ENCODE assay signal across 24 cellular contexts in genomic region chr3:121786485-121786884, GRCh38. TPM values are rescaled to one million over a fixed set of nuclear protein-coding genes. Genes with fewer than 3 reads are reported as not detected.
A peak's percentile ranks its signal among the peaks of the same experiment; 100 is the strongest.
DNase-seq lines count a peak whose midpoint lies in the region; ATAC-seq and TF ChIP-seq lines count a peak whose summit lies in the region.
"Had no signal": no experiment of that assay in that cellular context is flagged by ENCODE, and none has a peak within 500 bp of the region (broad histone marks: within the 10 kb centered on the region; RNA-seq: fewer than 3 reads in every experiment).

No MANE protein-coding gene starts in this region.

- no peak overlapping the region for H3K4me3 ChIP-seq in breast epithelium
- H3K4me3 ChIP-seq in fibroblast of villous mesenchyme (ENCODE audit: low read depth, low read length): no peak overlapping the region
- H3K4me3 ChIP-seq in H7 (ENCODE audit: insufficient read depth, low read depth, low read length): no peak overlapping the region
- H3K4me3 ChIP-seq: BLaER1 treated with 17β-estradiol and CSF1 and Interleukin-3, amounts not matched to agents 10 nM and 100 nM; spleen had no signal

- no peak for TF ChIP-seq CTCF in MCF 10A (IDR thresholded peaks at IDR 0.05; ENCODE audit: unreplicated experiment)
- no peak for TF ChIP-seq CTCF in breast epithelium (IDR thresholded peaks at IDR 0.05)
- no peak for TF ChIP-seq CTCF in fibroblast of villous mesenchyme (IDR thresholded peaks at IDR 0.05; ENCODE audit: insufficient read depth, low read depth, low read length)

- no peak overlapping the region for H3K4me3 Mint-ChIP-seq in MCF 10A (ENCODE audit: unreplicated experiment)
- H3K4me3 Mint-ChIP-seq in stimulated activated naive B cell treated with anti-CD40 and anti-IgM and Interleukin-4, amounts not matched to agents 10 μg/mL and 1 μg/mL and 100 μg/mL, for 72 hours: no peak overlapping the region
- no peak overlapping the region for H3K4me3 Mint-ChIP-seq in effector memory CD8-positive, alpha-beta T cell
- H3K4me3 Mint-ChIP-seq: dendritic cell treated with granulocyte-macrophage colony-stimulating factor and Interleukin-4, amounts not matched to agents 40 ng/mL and 50 ng/mL, for 4 days; T-helper 2 cell treated with Interferon-gamma antibody and Interleukin-4, amounts not matched to agents 5 μg/mL and 100 μg/mL, for 36 hours; type B pancreatic cell had no signal

- TF ChIP-seq POLR2A in breast epithelium (IDR thresholded peaks at IDR 0.05): no peak

- CTCF ChIA-PET in MCF 10A (lab: Yijun Ruan, JAX): no interaction called here

- no peaks in the 10 kb centered on the region for H3K27me3 ChIP-seq in breast epithelium
- no peaks in the 10 kb centered on the region for H3K27me3 ChIP-seq in H7 (ENCODE audit: control insufficient read depth, insufficient read depth, low read length)
- H3K27me3 ChIP-seq: BLaER1 treated with 17β-estradiol and CSF1 and Interleukin-3, amounts not matched to agents 10 nM and 100 nM; spleen had no signal

- intact Hi-C loops in MCF 10A (cut with micrococcal nuclease): no loop called here
- intact Hi-C loops in breast epithelium (cut with DNase I; ENCODE audit: low total_unique reads): no loop called here

- DNase-seq in MCF 10A (ENCODE audit: unreplicated experiment): peak; percentile 4
- no peak for DNase-seq in breast epithelium (ENCODE audit: low spot score in 2 of 2)
- DNase-seq in amniotic epithelial cell (ENCODE audit: low read depth): peak; percentile 27
- DNase-seq in fibroblast of villous mesenchyme (ENCODE audit: low read depth): peak; percentile 17
- DNase-seq in stimulated activated naive B cell treated with anti-CD40 and anti-IgM and Interleukin-4, amounts not matched to agents 10 μg/mL and 1 μg/mL and 100 μg/mL, for 72 hours: no peak
- no peak for DNase-seq in effector memory CD8-positive, alpha-beta T cell
- DNase-seq in H7: no peak
- DNase-seq: activated CD4-positive, alpha-beta T cell treated with anti-CD3 and anti-CD28 coated beads, Interleukin-2, amount 50 U/mL, for 1 hour; activated CD8-positive, alpha-beta memory T cell treated with anti-CD3 and anti-CD28 coated beads, Interleukin-2, amount 50 U/mL, for 4 hours; activated effector memory CD4-positive, alpha-beta T cell treated with Interleukin-2 at 50 U/mL for 16 hours; mammary epithelial cell; NCI-H1105; NCI-H2081 treated with DMSO at 0.1 percent for 48 hours; NCI-H510A; RPMI8226; spleen; WERI-Rb-1 had no signal

- no peak overlapping the region for H3K27ac ChIP-seq in breast epithelium
- H3K27ac ChIP-seq: BLaER1 treated with 17β-estradiol and CSF1 and Interleukin-3, amounts not matched to agents 10 nM and 100 nM; spleen; WERI-Rb-1 had no signal

- H3K27me3 Mint-ChIP-seq in MCF 10A (ENCODE audit: insufficient read depth, unreplicated experiment): no peaks in the 10 kb centered on the region
- H3K27me3 Mint-ChIP-seq in stimulated activated naive B cell treated with anti-CD40 and anti-IgM and Interleukin-4, amounts not matched to agents 10 μg/mL and 1 μg/mL and 100 μg/mL, for 72 hours: no peaks in the 10 kb centered on the region
- H3K27me3 Mint-ChIP-seq in effector memory CD8-positive, alpha-beta T cell: no peaks in the 10 kb centered on the region
- H3K27me3 Mint-ChIP-seq: dendritic cell treated with granulocyte-macrophage colony-stimulating factor and Interleukin-4, amounts not matched to agents 40 ng/mL and 50 ng/mL, for 4 days; type B pancreatic cell had no signal

- H3K27ac Mint-ChIP-seq in MCF 10A (ENCODE audit: low read depth, unreplicated experiment): no peak overlapping the region
- peak overlapping the region; percentile 38 for H3K27ac Mint-ChIP-seq in stimulated activated naive B cell treated with anti-CD40 and anti-IgM and Interleukin-4, amounts not matched to agents 10 μg/mL and 1 μg/mL and 100 μg/mL, for 72 hours
- H3K27ac Mint-ChIP-seq in effector memory CD8-positive, alpha-beta T cell: peak overlapping the region in 1 of 2 donors; percentile 70
- H3K27ac Mint-ChIP-seq: dendritic cell treated with granulocyte-macrophage colony-stimulating factor and Interleukin-4, amounts not matched to agents 40 ng/mL and 50 ng/mL, for 4 days; T-helper 2 cell treated with Interferon-gamma antibody and Interleukin-4, amounts not matched to agents 5 μg/mL and 100 μg/mL, for 36 hours; type B pancreatic cell had no signal

- no peaks in the 10 kb centered on the region for H3K9me3 Mint-ChIP-seq in MCF 10A (ENCODE audit: unreplicated experiment)
- no peaks in the 10 kb centered on the region for H3K9me3 Mint-ChIP-seq in stimulated activated naive B cell treated with anti-CD40 and anti-IgM and Interleukin-4, amounts not matched to agents 10 μg/mL and 1 μg/mL and 100 μg/mL, for 72 hours
- no peaks in the 10 kb centered on the region for H3K9me3 Mint-ChIP-seq in effector memory CD8-positive, alpha-beta T cell
- H3K9me3 Mint-ChIP-seq: dendritic cell treated with granulocyte-macrophage colony-stimulating factor and Interleukin-4, amounts not matched to agents 40 ng/mL and 50 ng/mL, for 4 days; T-helper 2 cell treated with Interferon-gamma antibody and Interleukin-4, amounts not matched to agents 5 μg/mL and 100 μg/mL, for 36 hours; type B pancreatic cell had no signal

- POLR2A ChIA-PET in MCF 10A (lab: Yijun Ruan, JAX): interaction anchor here (0.6 kb wide), 2 partner anchors 32 to 527 kb away, joined by 3 read pairs; no protein-coding TSS in a partner anchor

- ATAC-seq in stimulated activated naive B cell treated with anti-CD40 and anti-IgM and Interleukin-4, amounts not matched to agents 10 μg/mL and 1 μg/mL and 100 μg/mL, for 72 hours (replicated peaks): no peak
- ATAC-seq in HG02981 (IDR thresholded peaks at IDR 0.05; ENCODE audit: unreplicated experiment): no peak
- ATAC-seq in effector memory CD8-positive, alpha-beta T cell (replicated peaks): no peak
- ATAC-seq: HepG2, SK-N-SH treated with all-trans-retinoic acid at 6 μM for 48 hours had no signal

- H3K4me1 ChIP-seq in breast epithelium: no peaks in the 10 kb centered on the region
- H3K4me1 ChIP-seq: BLaER1 treated with 17β-estradiol and CSF1 and Interleukin-3, amounts not matched to agents 10 nM and 100 nM; spleen had no signal

- no peaks in the 10 kb centered on the region for H3K4me1 Mint-ChIP-seq in MCF 10A (ENCODE audit: insufficient read depth, unreplicated experiment)
- H3K4me1 Mint-ChIP-seq in stimulated activated naive B cell treated with anti-CD40 and anti-IgM and Interleukin-4, amounts not matched to agents 10 μg/mL and 1 μg/mL and 100 μg/mL, for 72 hours: peaks cover 10 to 25% of the 10 kb centered on the region in 2 donors
- no peaks in the 10 kb centered on the region for H3K4me1 Mint-ChIP-seq in effector memory CD8-positive, alpha-beta T cell (ENCODE audit: low read depth in 2 of 2)

- no TSS peak for BruUV-seq in MCF 10A (replicated peaks; lab: Mats Ljungman, UMichigan)

- H3K36me3 Mint-ChIP-seq in MCF 10A (ENCODE audit: insufficient read depth, unreplicated experiment): peaks cover 81% of the 10 kb centered on the region
- peaks cover 61 to 75% of the 10 kb centered on the region in 2 donors for H3K36me3 Mint-ChIP-seq in stimulated activated naive B cell treated with anti-CD40 and anti-IgM and Interleukin-4, amounts not matched to agents 10 μg/mL and 1 μg/mL and 100 μg/mL, for 72 hours
- peaks cover 59% of the 10 kb centered on the region for H3K36me3 Mint-ChIP-seq in effector memory CD8-positive, alpha-beta T cell (ENCODE audit: insufficient read depth)

- H3K36me3 ChIP-seq in breast epithelium: no peaks in the 10 kb centered on the region
- peaks cover 6% of the 10 kb centered on the region for H3K36me3 ChIP-seq in H7 (replicated peaks; ENCODE audit: control insufficient read depth, insufficient read depth, low read length)

- H3K9me3 ChIP-seq in breast epithelium: no peaks in the 10 kb centered on the region
- H3K9me3 ChIP-seq: BLaER1 treated with 17β-estradiol and CSF1 and Interleukin-3, amounts not matched to agents 10 nM and 100 nM; spleen had no signal

RNA-seq across cellular contexts. Expression of gene GOLGB1, which starts 36.9 kb away (rescaled TPM):
- total RNA-seq in MCF 10A (2022) (62.4 and 66.9 TPM in 2 replicates), breast epithelium (100 to 1,000 TPM in 1 of 3 donors, 10 to 100 TPM in 2; 95.4 to 106 (median 95.4) TPM), fibroblast of villous mesenchyme (51.8 and 60.6 TPM in 2 replicates)
- total RNA-seq in H7 (2014; rRNA removed; shearing (Covaris generic)): 9.0 and 17.4 TPM in 2 replicates

RNA-seq across cellular contexts. Expression of gene IQCB1, which starts 48.4 kb away (rescaled TPM):
- 33.5 and 34.6 TPM in 2 replicates for total RNA-seq in MCF 10A (2022)
- total RNA-seq in breast epithelium: 10 to 100 TPM; 17.9 to 54.6 (median 28.8) TPM
- total RNA-seq in fibroblast of villous mesenchyme: 17.7 and 18.1 TPM in 2 replicates
- total RNA-seq in H7 (2014; rRNA removed; shearing (Covaris generic)): 26.4 and 44.6 TPM in 2 replicates

RNA-seq across cellular contexts. Expression of gene EAF2, which starts 48.5 kb away (rescaled TPM):
- total RNA-seq in MCF 10A (2022) (2.5 and 2.7 TPM in 2 replicates), breast epithelium (10 to 100 TPM in 1 of 3 donors, 1 to 10 TPM in 2; 7.5 to 11.4 (median 9.2) TPM), fibroblast of villous mesenchyme (0.32 and 0.43 TPM in 2 replicates)
- 3.9 and 5.5 TPM in 2 replicates for total RNA-seq in H7 (2014; rRNA removed; shearing (Covaris generic))

Comparison
In these comparisons a context has a peak if more than half of its experiments do, and no peak if none do; other contexts are left out.
1. DNase-seq: peak in MCF 10A (single experiment), amniotic epithelial cell (single experiment) and fibroblast of villous mesenchyme (single experiment); none in breast epithelium (0 of 2), stimulated activated naive B cell treated with anti-CD40 and anti-IgM and Interleukin-4, amounts not matched to agents 10 μg/mL and 1 μg/mL and 100 μg/mL, for 72 hours (single experiment), effector memory CD8-positive, alpha-beta T cell (0 of 3) and H7 (single experiment).